In genomic region chr1:79539001-79539400, GRCh38 we compare ENCODE assay signal across 18 cellular contexts.
DNase-seq lines count a peak whose midpoint lies in the region; TF ChIP-seq lines count a peak whose summit lies in the region.
"Had no signal": no experiment of that assay in that cellular context is flagged by ENCODE, and none has a peak within 500 bp of the region (broad histone marks: within the 10 kb centered on the region; RNA-seq: fewer than 3 reads in every experiment).

No MANE protein-coding gene starts in this region.

- no peak overlapping the region for H2AFZ ChIP-seq in SK-N-SH (ENCODE audit: low read depth)
- H2AFZ ChIP-seq: GM23338 had no signal

- no peaks in the 10 kb centered on the region for H3K79me2 ChIP-seq in SK-N-SH (ENCODE audit: insufficient read depth)

- POLR2A ChIA-PET in SK-N-SH (lab: Yijun Ruan, JAX), result no interaction called here

- H3K4me1 Mint-ChIP-seq in nephron, result peaks cover 5% of the 10 kb centered on the region
- H3K4me1 Mint-ChIP-seq: B cell; CD4-positive, CD25-positive, alpha-beta regulatory T cell; GM23338 had no signal

- no peak overlapping the region for H3K9ac ChIP-seq in SK-N-SH
- H3K9ac ChIP-seq: BLaER1 had no signal

- intact Hi-C loops in posterior vena cava (cut with DNase I), result no loop called here

- no peaks in the 10 kb centered on the region for H3F3A ChIP-seq in SK-N-SH (replicated peaks; ENCODE audit: insufficient read depth)

- H3K27me3 ChIP-seq in SK-N-SH (ENCODE audit: insufficient read depth), result no peaks in the 10 kb centered on the region
- H3K27me3 ChIP-seq: BLaER1 had no signal

- no peaks in the 10 kb centered on the region for H4K20me1 ChIP-seq in SK-N-SH (ENCODE audit: insufficient read depth)
- H4K20me1 ChIP-seq: BLaER1 had no signal

- peak overlapping the region; percentile 15 to 75; a peak in 1 of 4 replicates for H3K27ac ChIP-seq in SK-N-SH (ENCODE audit: low read depth in 2 of 2, low read length in 1 of 2)
- H3K27ac ChIP-seq: BLaER1, C4-2B had no signal

- no peaks in the 10 kb centered on the region for H3K9me3 Mint-ChIP-seq in nephron
- H3K9me3 Mint-ChIP-seq: GM23338, H9 had no signal

- H3K9me2 ChIP-seq in SK-N-SH, result no peaks in the 10 kb centered on the region

- H3K4me1 ChIP-seq in SK-N-SH (ENCODE audit: control insufficient read depth in 1 of 2, insufficient read depth in 2 of 2, low read depth in 1 of 2, low read length in 1 of 2), result no peaks in the 10 kb centered on the region
- H3K4me1 ChIP-seq: BLaER1 had no signal

- H3K27ac Mint-ChIP-seq in nephron, result peak overlapping the region; percentile 7 to 64 (median 10)
- H3K27ac Mint-ChIP-seq: B cell; CD4-positive, CD25-positive, alpha-beta regulatory T cell; CD8-positive, alpha-beta T cell; GM23338; H9 had no signal

- H3K4me2 ChIP-seq in SK-N-SH, result 0 out of 2 replicates have a peak overlapping the region, but pooled peaks have one; percentile 1
- H3K4me2 ChIP-seq: BLaER1, GM23338 had no signal

- H3K4me3 Mint-ChIP-seq in nephron, result no peak overlapping the region
- H3K4me3 Mint-ChIP-seq: B cell; CD4-positive, CD25-positive, alpha-beta regulatory T cell; CD8-positive, alpha-beta T cell; GM23338; H9 had no signal

- H3K36me3 Mint-ChIP-seq in nephron (ENCODE audit: low read depth), result no peaks in the 10 kb centered on the region
- H3K36me3 Mint-ChIP-seq: CD4-positive, CD25-positive, alpha-beta regulatory T cell; CD8-positive, alpha-beta T cell had no signal

- CTCF ChIA-PET in SK-N-SH (lab: Yijun Ruan, JAX), result interaction anchor here (1.5 kb wide), 1 partner anchor 11 kb away, joined by 4 read pairs; no protein-coding TSS in a partner anchor

- peak; percentile 10 for DNase-seq in AG10803 (ENCODE audit: low read depth)
- DNase-seq in SK-N-SH, result no peak
- no peak for DNase-seq in cortex of kidney (lab: John Stamatoyannopoulos, UW)
- no peak for DNase-seq in midbrain (lab: John Stamatoyannopoulos, UW)
- no peak for DNase-seq in posterior vena cava (ENCODE audit: low spot score)
- DNase-seq: 8988T; Caco-2; CD4-positive, CD25-positive, alpha-beta regulatory T cell; CD8-positive, alpha-beta T cell; DMS153; DND-41; GDM1; H9 had no signal

- no peak for TF ChIP-seq RAD21 in SK-N-SH (IDR thresholded peaks at IDR 0.05; ENCODE audit: low read length)

- H3K9me3 ChIP-seq in SK-N-SH, result no peaks in the 10 kb centered on the region
- H3K9me3 ChIP-seq: BLaER1, Caco-2 had no signal

- no peaks in the 10 kb centered on the region for H3K36me3 ChIP-seq in SK-N-SH (replicated peaks in 1 of 2; ENCODE audit: control insufficient read depth in 1 of 2, insufficient read depth in 2 of 2, low read length in 1 of 2)
- H3K36me3 ChIP-seq: BLaER1 had no signal

- no peak for TF ChIP-seq CTCF in AG10803 (conservative IDR thresholded peaks at IDR 0.05; ENCODE audit: low read length)
- no peak for TF ChIP-seq CTCF in SK-N-SH (IDR thresholded peaks at IDR 0.05)
- no peak for TF ChIP-seq CTCF in nephron (IDR thresholded peaks at IDR 0.05; ENCODE audit: unreplicated experiment in 3 of 3)

- no peak overlapping the region for H3K4me3 ChIP-seq in AG10803 (ENCODE audit: low read length)
- H3K4me3 ChIP-seq in SK-N-SH (ENCODE audit: low read depth in 2 of 2, low read length in 1 of 2), result no peak overlapping the region
- H3K4me3 ChIP-seq: BLaER1, GM23338 had no signal

- no peaks in the 10 kb centered on the region for H3K27me3 Mint-ChIP-seq in nephron (ENCODE audit: low read depth)
- H3K27me3 Mint-ChIP-seq: B cell; CD4-positive, CD25-positive, alpha-beta regulatory T cell had no signal

- peak; percentile 40 to 65; a peak in 3 of 4 replicates for TF ChIP-seq EP300 in SK-N-SH (IDR thresholded peaks at IDR 0.05; ENCODE audit: borderline replicate concordance in 1 of 2, low read depth in 1 of 2, low read length in 1 of 2)

TF ChIP-seq in SK-N-SH, 30 proteins besides CTCF, POLR2A, EP300 and RAD21 (continues in another document):
- TF ChIP-seq ZBTB33 (IDR thresholded peaks at IDR 0.05; ENCODE audit: borderline replicate concordance, low read depth) (no peak), CHD2 (IDR thresholded peaks at IDR 0.05; ENCODE audit: low read length, partially characterized antibody) (no peak), GATA2 (CRISPR knock-in tag; IDR thresholded peaks at IDR 0.05) (no peak), ELF1 (IDR thresholded peaks at IDR 0.05) (no peak), REST (IDR thresholded peaks at IDR 0.05; ENCODE audit: low read depth, low read length) (no peak), IRF3 (IDR thresholded peaks at IDR 0.05; ENCODE audit: low read depth, low read length) (no peak), RFX5 (IDR thresholded peaks at IDR 0.05; ENCODE audit: low read length) (no peak), POLR2AphosphoS5 (IDR thresholded peaks at IDR 0.05; ENCODE audit: low read depth, low read length) (peak; percentile 36; the same call in 1 of the 2 replicates), GABPA (IDR thresholded peaks at IDR 0.05; ENCODE audit: low read depth) (no peak), MAX (IDR thresholded peaks at IDR 0.05; ENCODE audit: low read depth) (no peak), JUND (IDR thresholded peaks at IDR 0.05) (peak; percentile 63), MXI1 (IDR thresholded peaks at IDR 0.05; ENCODE audit: low read depth, low read length) (no peak), NRF1 (IDR thresholded peaks at IDR 0.05; ENCODE audit: low read depth, low read length) (no peak), PBX3 (IDR thresholded peaks at IDR 0.05) (peak; percentile 64), TEAD4 (IDR thresholded peaks at IDR 0.05; ENCODE audit: borderline replicate concordance, insufficient read depth) (peak; percentile 32; the same call in 1 of the 2 replicates), RXRA (IDR thresholded peaks at IDR 0.05; ENCODE audit: borderline replicate concordance, low read depth) (no peak), TAF1 (IDR thresholded peaks at IDR 0.05; ENCODE audit: borderline replicate concordance, low read depth, low read length) (no peak), NFIC (IDR thresholded peaks at IDR 0.05; ENCODE audit: borderline replicate concordance) (no peak)
